In the genomic region with DNA sequence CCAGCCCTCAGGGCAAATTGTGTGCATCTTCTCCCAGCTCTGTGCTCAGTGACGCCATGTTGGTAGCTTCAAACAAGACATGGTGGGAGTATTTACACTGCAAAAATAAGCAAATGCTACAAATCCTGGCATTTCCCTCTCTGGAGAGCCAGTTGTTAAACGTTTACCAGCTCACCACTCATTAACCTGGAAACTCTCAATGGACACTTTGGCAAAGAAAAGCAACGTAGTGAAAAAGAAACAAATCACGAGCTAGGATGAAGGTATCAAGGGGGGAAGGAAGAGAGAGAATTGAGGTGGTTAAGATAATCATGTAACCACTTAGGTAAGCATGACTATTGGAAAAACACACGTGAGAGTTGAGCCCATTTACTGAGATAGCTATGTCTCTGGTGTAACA, we compare ENCODE assay signal across 23 cellular contexts.
A peak's percentile ranks its signal among the peaks of the same experiment; 100 is the strongest.
DNase-seq lines count a peak whose midpoint lies in the region; ATAC-seq, FAIRE-seq and TF ChIP-seq lines count a peak whose summit lies in the region.
"Had no signal": no experiment of that assay in that cellular context is flagged by ENCODE, and none has a peak within 500 bp of the region (broad histone marks: within the 10 kb centered on the region; RNA-seq: fewer than 3 reads in every experiment).

No MANE protein-coding gene starts in this region.

- no peak for ATAC-seq in HG02759 (IDR thresholded peaks at IDR 0.05; ENCODE audit: unreplicated experiment)
- ATAC-seq in effector memory CD8-positive, alpha-beta T cell (replicated peaks) = no peak

- H3K4me2 ChIP-seq in PC-9 = no peak overlapping the region
- H3K4me2 ChIP-seq: KMS-11 had no signal

- H3K9me3 Mint-ChIP-seq in activated naive CD4-positive, alpha-beta T cell treated with anti-CD3 and anti-CD28 coated beads, Interleukin-2, amount 50 U/mL, for 24 hours = peaks cover 6% of the 10 kb centered on the region
- H3K9me3 Mint-ChIP-seq in activated naive CD4-positive, alpha-beta T cell treated with anti-CD3 and anti-CD28 coated beads, Interleukin-2, amount 10 ng/mL, durations not matched to agents 7 days and 5 days = no peaks in the 10 kb centered on the region
- peaks cover 0 to 2% of the 10 kb centered on the region in 2 donors for H3K9me3 Mint-ChIP-seq in effector memory CD8-positive, alpha-beta T cell

- no peak for FAIRE-seq in kidney (lab: Jason Lieb, UNC)
- FAIRE-seq: GM12891, H54 had no signal

- TF ChIP-seq CTCF in PC-9 (conservative IDR thresholded peaks at IDR 0.05) = no peak
- no peak for TF ChIP-seq CTCF in kidney (IDR thresholded peaks at IDR 0.05; ENCODE audit: borderline replicate concordance, extremely low read depth, insufficient read depth)

- peak overlapping the region; percentile 73 for H3K27ac Mint-ChIP-seq in activated naive CD4-positive, alpha-beta T cell treated with anti-CD3 and anti-CD28 coated beads, Interleukin-2, amount 50 U/mL, for 24 hours
- H3K27ac Mint-ChIP-seq in activated naive CD4-positive, alpha-beta T cell treated with anti-CD3 and anti-CD28 coated beads, Interleukin-2, amount 10 ng/mL, durations not matched to agents 7 days and 5 days = no peak overlapping the region
- no peak overlapping the region for H3K27ac Mint-ChIP-seq in effector memory CD8-positive, alpha-beta T cell
- H3K27ac Mint-ChIP-seq: CD4-positive, CD25-positive, alpha-beta regulatory T cell had no signal

- POLR2A ChIA-PET in PC-9 (lab: Charles Lee; ENCODE audit: unreplicated experiment) = no interaction called here

- H3K9me2 ChIP-seq in PC-9 (ENCODE audit: insufficient read depth) = peaks cover 4% of the 10 kb centered on the region; the same call in 1 of the 2 replicates

- no peaks in the 10 kb centered on the region for H4K20me1 ChIP-seq in PC-9 (ENCODE audit: insufficient read depth)

- no peak overlapping the region for H3K9ac ChIP-seq in kidney (ENCODE audit: low read length in 2 of 2)
- H3K9ac ChIP-seq: KMS-11 had no signal

- no peaks in the 10 kb centered on the region for H3K79me2 ChIP-seq in PC-9 (ENCODE audit: low read depth)

- no peaks in the 10 kb centered on the region for H3K27me3 Mint-ChIP-seq in activated naive CD4-positive, alpha-beta T cell treated with anti-CD3 and anti-CD28 coated beads, Interleukin-2, amount 50 U/mL, for 24 hours
- no peaks in the 10 kb centered on the region for H3K27me3 Mint-ChIP-seq in activated naive CD4-positive, alpha-beta T cell treated with anti-CD3 and anti-CD28 coated beads, Interleukin-2, amount 10 ng/mL, durations not matched to agents 7 days and 5 days
- no peaks in the 10 kb centered on the region for H3K27me3 Mint-ChIP-seq in effector memory CD8-positive, alpha-beta T cell
- H3K27me3 Mint-ChIP-seq: CD4-positive, CD25-positive, alpha-beta regulatory T cell had no signal

- H3K4me1 Mint-ChIP-seq in activated naive CD4-positive, alpha-beta T cell treated with anti-CD3 and anti-CD28 coated beads, Interleukin-2, amount 50 U/mL, for 24 hours = peaks cover 26% of the 10 kb centered on the region
- H3K4me1 Mint-ChIP-seq in activated naive CD4-positive, alpha-beta T cell treated with anti-CD3 and anti-CD28 coated beads, Interleukin-2, amount 10 ng/mL, durations not matched to agents 7 days and 5 days = peaks cover 6% of the 10 kb centered on the region
- no peaks in the 10 kb centered on the region for H3K4me1 Mint-ChIP-seq in effector memory CD8-positive, alpha-beta T cell (ENCODE audit: low read depth in 2 of 2)

- no peak for DNase-seq in activated naive CD4-positive, alpha-beta T cell treated with anti-CD3 and anti-CD28 coated beads, Interleukin-2, amount 10 ng/mL, durations not matched to agents 7 days and 5 days
- DNase-seq in PC-9 (no peak), kidney (no peak)
- DNase-seq in activated CD4-positive, CD25-positive, alpha-beta regulatory T cell (lab: John Stamatoyannopoulos, UW) = no peak
- DNase-seq in effector memory CD8-positive, alpha-beta T cell = no peak
- DNase-seq: 8988T; BE2C; CD4-positive, CD25-positive, alpha-beta regulatory T cell; COR-L47; DMS153; NCI-H1417 treated with DMSO at 0.1 percent for 48 hours; NCI-H187 treated with DMSO at 0.1 percent for 48 hours; NCI-H226; NCI-H524; NCI-H82; SIG-M5 had no signal

- H3K27ac ChIP-seq in PC-9 (no peak overlapping the region), kidney (ENCODE audit: low read depth in 2 of 2, low read length in 2 of 2) (no peak overlapping the region), temporal lobe (ENCODE audit: low read depth, low read length) (peak overlapping the region; percentile 13)
- H3K27ac ChIP-seq: KMS-11, RWPE1 had no signal

- H3K4me1 ChIP-seq in PC-9 (replicated peaks; ENCODE audit: insufficient read depth) = peaks cover 10% of the 10 kb centered on the region
- no peaks in the 10 kb centered on the region for H3K4me1 ChIP-seq in kidney (ENCODE audit: control insufficient read depth in 1 of 2, insufficient read depth in 1 of 2, low read depth in 1 of 2, low read length in 2 of 2)
- H3K4me1 ChIP-seq: BE2C had no signal

- no peaks in the 10 kb centered on the region for H3K27me3 ChIP-seq in PC-9 (ENCODE audit: insufficient read depth, low read depth)
- H3K27me3 ChIP-seq: BE2C had no signal

- CTCF ChIA-PET in activated naive CD4-positive, alpha-beta T cell treated with anti-CD3 and anti-CD28 coated beads, Interleukin-2, amount 10 ng/mL, durations not matched to agents 7 days and 5 days (lab: Charles Lee) = no interaction called here
- CTCF ChIA-PET in PC-9 (lab: Charles Lee) = no interaction called here

- H3K4me3 ChIP-seq in PC-9 = no peak overlapping the region
- peak overlapping the region; percentile 6 to 39 for H3K4me3 ChIP-seq in kidney (ENCODE audit: low read length in 2 of 2)

- H2AFZ ChIP-seq in PC-9 = 0 out of 2 replicates have a peak overlapping the region, but pooled peaks have one; percentile 30

- no peaks in the 10 kb centered on the region for H3K36me3 Mint-ChIP-seq in activated naive CD4-positive, alpha-beta T cell treated with anti-CD3 and anti-CD28 coated beads, Interleukin-2, amount 50 U/mL, for 24 hours
- H3K36me3 Mint-ChIP-seq in activated naive CD4-positive, alpha-beta T cell treated with anti-CD3 and anti-CD28 coated beads, Interleukin-2, amount 10 ng/mL, durations not matched to agents 7 days and 5 days = peaks cover 4% of the 10 kb centered on the region
- H3K36me3 Mint-ChIP-seq in effector memory CD8-positive, alpha-beta T cell (ENCODE audit: insufficient read depth) = no peaks in the 10 kb centered on the region
- H3K36me3 Mint-ChIP-seq: CD4-positive, CD25-positive, alpha-beta regulatory T cell had no signal

- H3K36me3 ChIP-seq in PC-9 (ENCODE audit: low read depth) (no peaks in the 10 kb centered on the region), kidney (ENCODE audit: control insufficient read depth in 1 of 2, insufficient read depth in 2 of 2, low read length in 2 of 2) (no peaks in the 10 kb centered on the region)
- H3K36me3 ChIP-seq: BE2C had no signal

- no peak overlapping the region for H3K4me3 Mint-ChIP-seq in activated naive CD4-positive, alpha-beta T cell treated with anti-CD3 and anti-CD28 coated beads, Interleukin-2, amount 50 U/mL, for 24 hours
- H3K4me3 Mint-ChIP-seq in activated naive CD4-positive, alpha-beta T cell treated with anti-CD3 and anti-CD28 coated beads, Interleukin-2, amount 10 ng/mL, durations not matched to agents 7 days and 5 days = no peak overlapping the region
- H3K4me3 Mint-ChIP-seq in effector memory CD8-positive, alpha-beta T cell = no peak overlapping the region
- H3K4me3 Mint-ChIP-seq: CD4-positive, CD25-positive, alpha-beta regulatory T cell had no signal

- BruUV-seq in PC-9 (replicated peaks; lab: Mats Ljungman, UMichigan) = no TSS peak

- intact Hi-C loops in PC-9 (cut with micrococcal nuclease; ENCODE audit: unreplicated experiment) = no loop called here
- intact Hi-C loops in kidney (cut with DNase I) = no loop called here

- H3K9me3 ChIP-seq in PC-9 (ENCODE audit: insufficient read depth, low read depth) (peaks cover 10% of the 10 kb centered on the region), kidney (ENCODE audit: control insufficient read depth in 1 of 2, low read length in 2 of 2) (no peaks in the 10 kb centered on the region)
- H3K9me3 ChIP-seq: BE2C had no signal

- H3F3A ChIP-seq in PC-9 (ENCODE audit: insufficient read depth, low read depth) = peaks cover 9% of the 10 kb centered on the region; the same call in 1 of the 2 replicates
